2 cellular contexts compared by ENCODE assay signal in genomic region chr22:27625769-27626674, GRCh38.
TF ChIP-seq lines count a peak whose summit lies in the region.

No MANE protein-coding gene starts in this region.

TF ChIP-seq in K562, 482 proteins besides CTCF, POLR2A, EP300 and RAD21 (continues in another document):
- TF ChIP-seq MGA (IDR thresholded peaks at IDR 0.05), result no peak
- no peak for TF ChIP-seq YBX1 (IDR thresholded peaks at IDR 0.05)
- TF ChIP-seq ZNF717 (CRISPR knock-in tag; IDR thresholded peaks at IDR 0.05), result no peak

TF ChIP-seq in SK-N-SH, 30 proteins besides CTCF, POLR2A, EP300 and RAD21 (continued from another document):
- TF ChIP-seq SIN3A (IDR thresholded peaks at IDR 0.05; ENCODE audit: borderline replicate concordance, low read depth, low read length) (no peak), TEAD4 (IDR thresholded peaks at IDR 0.05; ENCODE audit: borderline replicate concordance, insufficient read depth) (no peak), USF2 (IDR thresholded peaks at IDR 0.05; ENCODE audit: borderline replicate concordance, low read depth, low read length) (no peak), POLR2AphosphoS5 (IDR thresholded peaks at IDR 0.05; ENCODE audit: low read depth, low read length) (no peak), NFIC (IDR thresholded peaks at IDR 0.05; ENCODE audit: borderline replicate concordance) (no peak), RXRA (IDR thresholded peaks at IDR 0.05; ENCODE audit: borderline replicate concordance, low read depth) (no peak), USF1 (IDR thresholded peaks at IDR 0.05; ENCODE audit: borderline replicate concordance, low read depth) (no peak), YY1 (IDR thresholded peaks at IDR 0.05; ENCODE audit: low read depth) (no peak), EZH2phosphoT487 (IDR thresholded peaks at IDR 0.05; ENCODE audit: borderline replicate concordance, low read depth) (no peak)
